Comparison of ENCODE assay signal across 20 cellular contexts in genomic region chr2:237194081-237194480, GRCh38.
"Had no signal": no experiment of that assay in that cellular context is flagged by ENCODE, and none has a peak within 500 bp of the region (broad histone marks: within the 10 kb centered on the region; RNA-seq: fewer than 3 reads in every experiment).

No MANE protein-coding gene starts in this region.

- DNase-seq: cortex of kidney; dorsolateral prefrontal cortex; effector memory CD4-positive, alpha-beta T cell; gastrocnemius medialis; islet precursor cell; mammary epithelial cell; mucosa of descending colon; naive thymus-derived CD8-positive, alpha-beta T cell; posterior cingulate gyrus; stimulated activated CD4-positive, alpha-beta T cell treated with anti-CD3 and anti-CD28 coated beads, Interleukin-2, amount 100 ng/mL, for 24 hours; stimulated activated CD4-positive, alpha-beta T cell treated with anti-CD3 and anti-CD28 coated beads, Interleukin-4, amount 100 ng/mL, for 4 hours; stimulated activated naive CD4-positive, alpha-beta T cell treated with Interleukin-2 at 50 U/mL for 16 hours; thyroid gland; uterus had no signal

- H3K4me3 ChIP-seq: dorsolateral prefrontal cortex, gastrocnemius medialis, mucosa of descending colon, skin epidermis, thyroid gland, upper lobe of left lung, uterus had no signal

- H3K4me3 Mint-ChIP-seq: naive thymus-derived CD8-positive, alpha-beta T cell had no signal

- H3K36me3 Mint-ChIP-seq: naive thymus-derived CD8-positive, alpha-beta T cell had no signal

- H3K9me3 ChIP-seq: gastrocnemius medialis, mucosa of descending colon, thyroid gland, upper lobe of left lung, uterus had no signal

- H3K4me1 ChIP-seq: gastrocnemius medialis, thyroid gland, upper lobe of left lung had no signal

- H3K27ac Mint-ChIP-seq: naive thymus-derived CD8-positive, alpha-beta T cell had no signal

- H3K27me3 ChIP-seq: gastrocnemius medialis, thyroid gland, upper lobe of left lung, uterus had no signal

- H3K27ac ChIP-seq: dorsolateral prefrontal cortex, gastrocnemius medialis, skin epidermis, thyroid gland, upper lobe of left lung had no signal

- FAIRE-seq: endometrium had no signal

- H3K36me3 ChIP-seq: gastrocnemius medialis, thyroid gland, upper lobe of left lung, uterus had no signal

- ATAC-seq: esophagus mucosa; gastrocnemius medialis; left lobe of liver; mucosa of descending colon; naive thymus-derived CD8-positive, alpha-beta T cell; sciatic nerve had no signal

- H3K4me1 Mint-ChIP-seq: naive thymus-derived CD8-positive, alpha-beta T cell had no signal
